In the genomic region with DNA sequence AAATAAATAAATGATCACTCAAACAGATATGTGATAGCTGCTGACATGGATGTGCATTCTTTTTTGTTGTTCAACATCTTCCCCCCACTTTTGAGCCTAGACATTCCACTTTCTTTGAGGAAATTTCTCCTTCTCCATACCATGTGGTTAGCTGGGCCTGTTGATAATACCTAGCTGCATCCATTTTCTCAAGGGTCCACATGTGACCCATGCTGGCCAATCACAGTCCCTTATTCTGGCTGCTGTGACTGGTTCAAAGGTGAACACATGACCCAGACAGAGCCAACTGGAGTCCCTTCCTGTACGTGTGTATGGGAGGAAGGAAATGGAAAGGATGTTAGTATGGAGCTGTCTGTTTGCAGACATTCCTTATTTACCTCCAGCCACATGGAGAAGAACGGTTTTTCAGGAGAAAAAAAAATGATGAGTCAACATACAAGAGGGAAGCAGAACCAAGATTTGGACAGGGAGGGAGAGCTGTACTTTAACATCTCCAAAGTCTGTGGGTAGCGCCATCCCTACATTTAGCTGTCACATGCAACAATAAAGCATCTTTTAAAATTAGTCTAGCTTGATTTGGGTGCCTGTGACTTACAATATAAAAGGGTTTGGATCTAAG, we compare ENCODE assay signal across 24 cellular contexts.
DNase-seq lines count a peak whose midpoint lies in the region; ATAC-seq, FAIRE-seq and TF ChIP-seq lines count a peak whose summit lies in the region.
"Had no signal": no experiment of that assay in that cellular context is flagged by ENCODE, and none has a peak within 500 bp of the region (broad histone marks: within the 10 kb centered on the region; RNA-seq: fewer than 3 reads in every experiment).

No MANE protein-coding gene starts in this region.

- H2BK120ac ChIP-seq in neuronal stem cell (ENCODE audit: low read depth, low read length) = no peak overlapping the region

- H3K4me1 Mint-ChIP-seq in activated CD8-positive, alpha-beta T cell treated with anti-CD3 and anti-CD28 coated beads, Interleukin-2, amount 10 ng/mL, durations not matched to agents 7 days and 5 days (ENCODE audit: low read depth) = no peaks in the 10 kb centered on the region
- H3K4me1 Mint-ChIP-seq: CD8-positive, alpha-beta memory T cell had no signal

- no peak for ATAC-seq in SK-N-SH treated with all-trans-retinoic acid at 6 μM for 48 hours
- peak; percentile 74 for ATAC-seq in K562
- no peak for ATAC-seq in activated CD8-positive, alpha-beta T cell treated with anti-CD3 and anti-CD28 coated beads, Interleukin-2, amount 10 ng/mL, durations not matched to agents 7 days and 5 days
- ATAC-seq in GM18867 (IDR thresholded peaks at IDR 0.05; ENCODE audit: unreplicated experiment) = no peak

- H3K9me2 ChIP-seq in SK-N-SH = no peaks in the 10 kb centered on the region

- H2BK5ac ChIP-seq in neuronal stem cell (ENCODE audit: low read length) = no peak overlapping the region

- no peaks in the 10 kb centered on the region for H3K79me2 ChIP-seq in SK-N-SH (ENCODE audit: insufficient read depth)
- no peaks in the 10 kb centered on the region for H3K79me2 ChIP-seq in K562 (ENCODE audit: control insufficient read depth, insufficient read depth, low read length)

- DNase-seq in SK-N-SH (no peak), M059J (ENCODE audit: low read depth) (peak; percentile 25), K562 (ENCODE audit: extremely low read depth in 1 of 4, low spot score in 3 of 4) (peak; percentile 17 to 39 (median 32)), neuronal stem cell (ENCODE audit: low spot score) (no peak), RCC 7860 (ENCODE audit: low spot score) (no peak)
- DNase-seq in activated CD8-positive, alpha-beta T cell treated with anti-CD3 and anti-CD28 coated beads, Interleukin-2, amount 10 ng/mL, durations not matched to agents 7 days and 5 days = no peak
- DNase-seq: 8988T; AML-193; CD8-positive, alpha-beta memory T cell; EL; HCEC 1CT; KBM-7; NCI-H1092 treated with DMSO at 0.1 percent for 48 hours; NCI-H1436 treated with DMSO at 0.1 percent for 48 hours; NCI-H1930; NCI-H226; NCI-H510A treated with DMSO at 0.1 percent for 48 hours; NCI-H774; Peyer's patch; SW 1271 had no signal

- H2AFZ ChIP-seq in SK-N-SH (ENCODE audit: low read depth) (no peak overlapping the region), K562 (ENCODE audit: low read depth, low read length) (no peak overlapping the region), neuronal stem cell (ENCODE audit: low read length) (peak overlapping the region; percentile 43)

- no peaks in the 10 kb centered on the region for H3K36me3 Mint-ChIP-seq in activated CD8-positive, alpha-beta T cell treated with anti-CD3 and anti-CD28 coated beads, Interleukin-2, amount 10 ng/mL, durations not matched to agents 7 days and 5 days (ENCODE audit: low read depth)

- H3K4me2 ChIP-seq in SK-N-SH = no peak overlapping the region
- no peak overlapping the region for H3K4me2 ChIP-seq in K562 (ENCODE audit: insufficient read depth, low read length)
- H3K4me2 ChIP-seq in neuronal stem cell (ENCODE audit: insufficient read depth, low read length, poor library complexity, severe bottlenecking) = no peak overlapping the region

- H3K9me1 ChIP-seq in K562 (ENCODE audit: control insufficient read depth, insufficient read depth, low read length) = no peaks in the 10 kb centered on the region

- H2BK12ac ChIP-seq in neuronal stem cell (ENCODE audit: low read length) = no peak overlapping the region

- intact Hi-C loops in K562 (cut with micrococcal nuclease) = no loop called here

- H3K9ac ChIP-seq in SK-N-SH (no peak overlapping the region), K562 (ENCODE audit: insufficient read depth in 1 of 2, low read depth in 2 of 2, low read length in 2 of 2) (no peak overlapping the region), neuronal stem cell (ENCODE audit: low read depth, low read length, poor library complexity) (no peak overlapping the region)

- H3K9me3 ChIP-seq in SK-N-SH = no peaks in the 10 kb centered on the region
- no peaks in the 10 kb centered on the region for H3K9me3 ChIP-seq in K562 (replicated peaks; ENCODE audit: control insufficient read depth, insufficient read depth, low read depth, low read length)
- H3K9me3 ChIP-seq in neuronal stem cell (replicated peaks in 1 of 2; ENCODE audit: control insufficient read depth in 2 of 2, insufficient read depth in 1 of 2, low read depth in 1 of 2, low read length in 2 of 2) = no peaks in the 10 kb centered on the region
- H3K9me3 ChIP-seq: Peyer's patch, SJCRH30 had no signal

- H3K27ac ChIP-seq in SK-N-SH (ENCODE audit: low read depth in 2 of 2, low read length in 1 of 2) (no peak overlapping the region), K562 (ENCODE audit: extremely low read depth, low read depth, low read length) (no peak overlapping the region), neuronal stem cell (replicated peaks; ENCODE audit: low read length) (no peak overlapping the region)
- H3K27ac ChIP-seq: C4-2B, Peyer's patch, SJCRH30 had no signal

- CTCF ChIA-PET in SK-N-SH (lab: Yijun Ruan, JAX) = no interaction called here
- CTCF ChIA-PET in K562 (lab: Yijun Ruan, JAX; ENCODE audit: low intra/inter-chr PET ratio) = no interaction called here
- CTCF ChIA-PET in activated CD8-positive, alpha-beta T cell treated with anti-CD3 and anti-CD28 coated beads, Interleukin-2, amount 10 ng/mL, durations not matched to agents 7 days and 5 days (lab: Charles Lee) = no interaction called here

- no peak overlapping the region for H3K4me3 ChIP-seq in SK-N-SH (ENCODE audit: low read depth in 2 of 2, low read length in 1 of 2)
- no peak overlapping the region for H3K4me3 ChIP-seq in K562
- H3K4me3 ChIP-seq in neuronal stem cell (ENCODE audit: low read length in 2 of 2) = no peak overlapping the region
- H3K4me3 ChIP-seq: Peyer's patch, SJCRH30 had no signal

- H4K8ac ChIP-seq in neuronal stem cell (ENCODE audit: low read depth, low read length) = no peak overlapping the region

- no peaks in the 10 kb centered on the region for H4K20me1 ChIP-seq in SK-N-SH (ENCODE audit: insufficient read depth)
- H4K20me1 ChIP-seq in K562 (replicated peaks; ENCODE audit: control insufficient read depth, insufficient read depth, low read length) = no peaks in the 10 kb centered on the region

- WGBS in SK-N-SH (ENCODE audit: low lambda C conversion rate) = 65% methylated on average over 3 of the region's 3 CpGs
- WGBS in K562 (ENCODE audit: insufficient coverage, low coverage, missing lambda C conversion rate) = 0% methylated on average over 3 of the region's 3 CpGs
- no CpG with 5 or more reads among the region's 3 CpGs for WGBS in neuronal stem cell (ENCODE audit: extremely low coverage in 2 of 2, insufficient read length in 2 of 2, insufficient replicate concordance in 1 of 2), 2 donors

- no peak overlapping the region for H3K23ac ChIP-seq in neuronal stem cell (ENCODE audit: low read depth, low read length, poor library complexity)

- no peak overlapping the region for H3K4me3 Mint-ChIP-seq in activated CD8-positive, alpha-beta T cell treated with anti-CD3 and anti-CD28 coated beads, Interleukin-2, amount 10 ng/mL, durations not matched to agents 7 days and 5 days
- H3K4me3 Mint-ChIP-seq: CD8-positive, alpha-beta memory T cell had no signal

- H3K79me1 ChIP-seq in neuronal stem cell (ENCODE audit: low read depth, low read length) = no peaks in the 10 kb centered on the region

- no peak overlapping the region for H2BK15ac ChIP-seq in neuronal stem cell (ENCODE audit: low read length)

- H4K91ac ChIP-seq in neuronal stem cell (ENCODE audit: low read depth, low read length, poor library complexity) = no peak overlapping the region

- no peaks in the 10 kb centered on the region for H3F3A ChIP-seq in SK-N-SH (replicated peaks; ENCODE audit: insufficient read depth)

- TF ChIP-seq EP300 in SK-N-SH (IDR thresholded peaks at IDR 0.05; ENCODE audit: borderline replicate concordance in 1 of 2, low read depth in 1 of 2, low read length in 1 of 2) (no peak), K562 (IDR thresholded peaks at IDR 0.05; ENCODE audit: low read length) (no peak)

- no peaks in the 10 kb centered on the region for H3K27me3 ChIP-seq in SK-N-SH (ENCODE audit: insufficient read depth)
- peaks cover 0 to 8% of the 10 kb centered on the region in 2 experiments; a peak in 1 of 5 replicates for H3K27me3 ChIP-seq in K562 (ENCODE audit: control insufficient read depth in 2 of 2, insufficient read depth in 2 of 2, low read length in 2 of 2)
- H3K27me3 ChIP-seq in neuronal stem cell (ENCODE audit: control insufficient read depth in 3 of 3, insufficient read depth in 3 of 3, low read depth in 1 of 3, low read length in 3 of 3) = no peaks in the 10 kb centered on the region
- H3K27me3 ChIP-seq: Peyer's patch, SJCRH30 had no signal

- no peaks in the 10 kb centered on the region for H3K9me3 Mint-ChIP-seq in activated CD8-positive, alpha-beta T cell treated with anti-CD3 and anti-CD28 coated beads, Interleukin-2, amount 10 ng/mL, durations not matched to agents 7 days and 5 days (ENCODE audit: insufficient read depth)

- BruUV-seq in K562 (replicated peaks; lab: Mats Ljungman, UMichigan) = no TSS peak

- no peaks in the 10 kb centered on the region for H3K36me3 ChIP-seq in SK-N-SH (replicated peaks in 1 of 2; ENCODE audit: control insufficient read depth in 1 of 2, insufficient read depth in 2 of 2, low read length in 1 of 2)
- no peaks in the 10 kb centered on the region for H3K36me3 ChIP-seq in K562 (ENCODE audit: control insufficient read depth, insufficient read depth, low read length)
- H3K36me3 ChIP-seq in neuronal stem cell (replicated peaks in 1 of 2; ENCODE audit: control insufficient read depth in 2 of 2, insufficient read depth in 2 of 2, low read length in 2 of 2) = no peaks in the 10 kb centered on the region
- H3K36me3 ChIP-seq: Peyer's patch, SJCRH30 had no signal

- TF ChIP-seq POLR2A in K562 (conservative IDR thresholded peaks at IDR 0.05) = no peak

- POLR2A ChIA-PET in SK-N-SH (lab: Yijun Ruan, JAX) (no interaction called here), K562 (lab: Yijun Ruan, JAX) (interaction anchor here (0.6 kb wide), 2 partner anchors 58 to 942 kb away, joined by 3 read pairs; no protein-coding TSS in a partner anchor)
- POLR2A ChIA-PET in activated CD8-positive, alpha-beta T cell treated with anti-CD3 and anti-CD28 coated beads, Interleukin-2, amount 10 ng/mL, durations not matched to agents 7 days and 5 days (lab: Charles Lee) = no interaction called here

- TF ChIP-seq RAD21 in SK-N-SH (IDR thresholded peaks at IDR 0.05; ENCODE audit: low read length) (no peak), K562 (CRISPR knock-in tag; conservative IDR thresholded peaks at IDR 0.05 in 1 of 2, IDR thresholded peaks at IDR 0.05 in 1 of 2) (no peak)

- no peak overlapping the region for H3K4ac ChIP-seq in neuronal stem cell (ENCODE audit: low read length)

- in situ Hi-C loops in K562 (cut with MboI) = no loop called here

- FAIRE-seq in K562 (lab: Jason Lieb, UNC) (no peak), RCC 7860 (lab: Jason Lieb, UNC) (no peak)

- no peak overlapping the region for H3K18ac ChIP-seq in neuronal stem cell (ENCODE audit: low read length)

- H3K4me1 ChIP-seq in SK-N-SH (ENCODE audit: control insufficient read depth in 1 of 2, insufficient read depth in 2 of 2, low read depth in 1 of 2, low read length in 1 of 2) = no peaks in the 10 kb centered on the region
- no peaks in the 10 kb centered on the region for H3K4me1 ChIP-seq in K562 (replicated peaks in 1 of 2; ENCODE audit: control insufficient read depth in 2 of 2, insufficient read depth in 2 of 2, low read length in 2 of 2)
- H3K4me1 ChIP-seq in neuronal stem cell (ENCODE audit: control insufficient read depth in 2 of 2, insufficient read depth in 1 of 2, low read depth in 1 of 2, low read length in 2 of 2) = no peaks in the 10 kb centered on the region
- H3K4me1 ChIP-seq: Peyer's patch, SJCRH30 had no signal

- H3K27me3 Mint-ChIP-seq in activated CD8-positive, alpha-beta T cell treated with anti-CD3 and anti-CD28 coated beads, Interleukin-2, amount 10 ng/mL, durations not matched to agents 7 days and 5 days (ENCODE audit: low read depth) = no peaks in the 10 kb centered on the region

- TF ChIP-seq CTCF in SK-N-SH (IDR thresholded peaks at IDR 0.05) = no peak
- TF ChIP-seq CTCF in K562 (IDR thresholded peaks at IDR 0.05 in 2 of 3, conservative IDR thresholded peaks at IDR 0.05 in 1 of 3; ENCODE audit: insufficient read depth in 2 of 3, low read depth in 1 of 3, low read length in 3 of 3) = no peak

- no peak overlapping the region for H3K27ac Mint-ChIP-seq in activated CD8-positive, alpha-beta T cell treated with anti-CD3 and anti-CD28 coated beads, Interleukin-2, amount 10 ng/mL, durations not matched to agents 7 days and 5 days
- H3K27ac Mint-ChIP-seq: CD8-positive, alpha-beta memory T cell had no signal

- H2AK5ac ChIP-seq in neuronal stem cell (ENCODE audit: low read depth, low read length) = no peak overlapping the region

- no peak overlapping the region for H3K14ac ChIP-seq in neuronal stem cell (ENCODE audit: low read length)

Comparison
In these comparisons a context has a peak if more than half of its experiments do, and no peak if none do; other contexts are left out.
1. DNase-seq: peak in M059J (single experiment) and K562 (4 of 4); none in SK-N-SH (single experiment), neuronal stem cell (single experiment), activated CD8-positive, alpha-beta T cell treated with anti-CD3 and anti-CD28 coated beads, Interleukin-2, amount 10 ng/mL, durations not matched to agents 7 days and 5 days (single experiment) and RCC 7860 (single experiment).
2. Of the 27 proteins assayed by ChIP-seq in both K562 and SK-N-SH: peak only in K562: USF2; only in SK-N-SH: none; in both: USF1; in neither: 25.